Comparison of ENCODE assay signal across 8 cellular contexts in the genomic region with DNA sequence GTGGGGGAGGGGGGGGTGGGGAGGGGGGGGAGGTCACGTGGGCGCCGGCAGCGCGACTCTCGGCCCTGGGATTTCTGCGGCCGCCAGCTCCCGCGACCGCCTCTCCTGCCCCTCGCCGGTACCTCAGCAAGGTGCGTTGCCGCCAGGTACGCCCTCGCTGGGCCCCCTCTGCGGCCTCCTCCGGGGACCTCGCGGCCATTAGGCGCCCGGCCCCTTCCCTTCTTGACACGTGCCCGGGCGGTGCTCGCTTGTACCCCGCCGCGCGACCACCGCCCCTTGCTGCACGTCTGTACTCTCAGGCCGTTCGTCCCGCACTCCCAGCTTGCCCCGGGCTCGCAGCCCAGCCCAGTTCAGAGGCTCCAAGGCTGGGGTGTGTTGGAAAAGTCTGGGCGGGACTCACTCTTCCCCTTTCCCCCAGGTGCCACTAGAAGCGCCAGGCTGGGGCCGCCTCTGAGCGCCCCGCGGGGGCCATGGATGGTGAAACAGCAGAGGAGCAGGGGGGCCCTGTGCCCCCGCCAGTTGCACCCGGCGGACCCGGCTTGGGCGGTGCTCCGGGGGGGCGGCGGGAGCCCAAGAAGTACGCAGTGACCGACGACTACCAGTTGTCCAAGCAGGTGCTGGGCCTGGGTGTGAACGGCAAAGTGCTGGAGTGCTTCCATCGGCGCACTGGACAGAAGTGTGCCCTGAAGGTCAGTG. TPM values are rescaled to one million over a fixed set of nuclear protein-coding genes. Genes with fewer than 3 reads are reported as not detected.
DNase-seq lines count a peak whose midpoint lies in the region; ATAC-seq and TF ChIP-seq lines count a peak whose summit lies in the region.

Gene MAPKAPK3 (plus strand): TSS at position 56 of the 696 bp plus-strand sequence. CDS start 415 bp downstream, at position 471.

- no peak for TF ChIP-seq POLR2A in breast epithelium (IDR thresholded peaks at IDR 0.05)

- H3K9me3 ChIP-seq in breast epithelium: no peaks in the 10 kb centered on the region
- H3K9me3 ChIP-seq in stomach smooth muscle (ENCODE audit: control insufficient read depth in 2 of 2, low read length in 2 of 2): no peaks in the 10 kb centered on the region

- intact Hi-C loops in breast epithelium (cut with DNase I; ENCODE audit: low total_unique reads) (no loop called here), left colon (cut with DNase I, micrococcal nuclease) (loop anchor here in 1 of 2 donors (5.0 kb wide), 1 partner anchor 770 kb away; the partner anchor contains the start of gene MANF)

- H3K4me1 ChIP-seq in breast epithelium (peaks cover 6 to 8% of the 10 kb centered on the region in 2 donors), stomach smooth muscle (ENCODE audit: control insufficient read depth, insufficient read depth, low read length) (peaks cover 42% of the 10 kb centered on the region)

- H3K36me3 ChIP-seq in breast epithelium (no peaks in the 10 kb centered on the region), stomach smooth muscle (ENCODE audit: control insufficient read depth in 2 of 2, insufficient read depth in 2 of 2, low read length in 2 of 2) (no peaks in the 10 kb centered on the region)

- ATAC-seq in HG02943 (IDR thresholded peaks at IDR 0.05; ENCODE audit: low read depth, unreplicated experiment): peak; percentile 1
- ATAC-seq in left colon: peak; percentile 63

- peak; percentile 46 for DNase-seq in stimulated activated CD4-positive, alpha-beta T cell treated with anti-CD3 and anti-CD28 coated beads, Interleukin-12 subunit alpha, Interleukin-12 subunit beta, amount 100 ng/mL, for 4 hours
- no peak for DNase-seq in stimulated activated CD4-positive, alpha-beta T cell treated with anti-CD3 and anti-CD28 coated beads, Interleukin-2, amount 100 ng/mL, for 24 hours
- DNase-seq in OCI-M1 (lab: John Stamatoyannopoulos, UW) (peak; percentile 57), breast epithelium (ENCODE audit: low spot score in 2 of 2) (no peak), left colon (peak; percentile 61 to 73), amniotic stem cell (lab: John Stamatoyannopoulos, UW) (no peak)

- H3K27ac ChIP-seq in breast epithelium (peak within 1 kb of the TSS; percentile 93 to 96), stomach smooth muscle (ENCODE audit: low read length) (peak within 1 kb of the TSS; percentile 64)

- peak in 1 of 3 donors; percentile 8 for TF ChIP-seq CTCF in breast epithelium (IDR thresholded peaks at IDR 0.05)

- no peaks in the 10 kb centered on the region for H3K27me3 ChIP-seq in breast epithelium
- no peaks in the 10 kb centered on the region for H3K27me3 ChIP-seq in stomach smooth muscle (ENCODE audit: control insufficient read depth in 1 of 2, insufficient read depth in 2 of 2, low read length in 2 of 2)

- H3K4me3 ChIP-seq in breast epithelium (peak within 1 kb of the TSS; percentile 88 to 94 (median 93)), stomach smooth muscle (ENCODE audit: low read length in 2 of 2) (peak within 1 kb of the TSS; percentile 89 to 95)

- H3K9ac ChIP-seq in stomach smooth muscle (ENCODE audit: low read length in 2 of 2): peak within 1 kb of the TSS; percentile 80 to 85

RNA-seq across cellular contexts. Expression of gene MAPKAPK3, which starts in this region (rescaled TPM):
- total RNA-seq in breast epithelium (10 to 100 TPM; 30.4 to 38.4 (median 30.8) TPM), left colon (10 to 100 TPM; 31.7 to 33.6 TPM)

Comparison
In these comparisons a context has a peak if more than half of its experiments do, and no peak if none do; other contexts are left out.
1. DNase-seq: peak in stimulated activated CD4-positive, alpha-beta T cell treated with anti-CD3 and anti-CD28 coated beads, Interleukin-12 subunit alpha, Interleukin-12 subunit beta, amount 100 ng/mL, for 4 hours (single experiment), OCI-M1 (single experiment) and left colon (2 of 2); none in stimulated activated CD4-positive, alpha-beta T cell treated with anti-CD3 and anti-CD28 coated beads, Interleukin-2, amount 100 ng/mL, for 24 hours (0 of 2), breast epithelium (0 of 2) and amniotic stem cell (single experiment).